In the genomic region with DNA sequence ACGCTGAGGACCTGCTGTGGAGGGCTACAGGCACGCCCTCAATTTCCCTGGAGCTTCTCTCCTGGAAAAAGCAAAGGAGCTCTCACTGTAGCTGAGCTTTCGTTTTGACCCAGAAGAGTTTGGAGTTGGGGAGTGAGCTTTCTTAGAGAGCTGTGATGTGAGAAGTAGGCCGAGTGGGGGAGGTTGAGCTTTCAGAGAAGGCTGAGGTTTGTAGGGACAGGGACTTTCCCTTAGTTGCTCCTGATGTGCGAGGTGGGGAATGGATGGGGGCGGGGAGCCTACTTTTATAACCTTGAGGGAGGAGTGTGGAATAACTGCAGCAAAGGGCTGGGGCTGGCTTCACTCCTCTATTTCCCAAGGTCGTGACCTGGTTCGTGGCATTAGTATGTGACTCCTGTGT, we compare ENCODE assay signal across 10 cellular contexts. TPM values are rescaled to one million over a fixed set of nuclear protein-coding genes. Genes with fewer than 3 reads are reported as not detected.
A peak's percentile ranks its signal among the peaks of the same experiment; 100 is the strongest.
DNase-seq lines count a peak whose midpoint lies in the region; ATAC-seq, FAIRE-seq and TF ChIP-seq lines count a peak whose summit lies in the region.
"Had no signal": no experiment of that assay in that cellular context is flagged by ENCODE, and none has a peak within 500 bp of the region (broad histone marks: within the 10 kb centered on the region; RNA-seq: fewer than 3 reads in every experiment).

No MANE protein-coding gene starts in this region.

- H3K27me3 ChIP-seq in right lobe of liver (no peaks in the 10 kb centered on the region), HepG2 (ENCODE audit: control insufficient read depth in 1 of 2, insufficient read depth in 2 of 2, low read length in 2 of 2) (peaks cover 3 to 51% of the 10 kb centered on the region in 2 experiments; a peak in 4 of 5 replicates), neural progenitor cell (no peaks in the 10 kb centered on the region)

- H3K4me3 ChIP-seq in right lobe of liver = no peak overlapping the region
- H3K4me3 ChIP-seq in HepG2 (replicated peaks in 1 of 3; ENCODE audit: insufficient read depth in 1 of 3, low read depth in 2 of 3, low read length in 3 of 3) = no peak overlapping the region
- H3K4me3 ChIP-seq in neural progenitor cell = no peak overlapping the region

- CTCF ChIA-PET in HepG2 (lab: Yijun Ruan, JAX; ENCODE audit: low intra/inter-chr PET ratio, low total read pairs) = no interaction called here

- in situ Hi-C loops in HepG2 (cut with HindIII; ENCODE audit: extremely low pct_ligation_motif_present, low pct_unique_long_range_greater_than_20kb) = no loop called here

- no TSS peak for BruUV-seq in HepG2 (replicated peaks; lab: Mats Ljungman, UMichigan)

- H3K9ac ChIP-seq in HepG2 (ENCODE audit: insufficient read depth, low read depth, low read length) = no peak overlapping the region
- no peak overlapping the region for H3K9ac ChIP-seq in neural progenitor cell

- ATAC-seq in right lobe of liver (peak in 3 of 4 donors; percentile 11 to 52 (median 36)), HepG2 (no peak), Right ventricle myocardium superior (ENCODE audit: poor library complexity) (peak; percentile 62), HG02885 (IDR thresholded peaks at IDR 0.05; ENCODE audit: poor library complexity, unreplicated experiment) (no peak), HG02884 (IDR thresholded peaks at IDR 0.05; ENCODE audit: unreplicated experiment) (no peak)

- H2AFZ ChIP-seq in HepG2 (ENCODE audit: low read length) = no peak overlapping the region
- H2AFZ ChIP-seq in neural progenitor cell (replicated peaks) = no peak overlapping the region

- H3K4me1 ChIP-seq in right lobe of liver (no peaks in the 10 kb centered on the region), HepG2 (ENCODE audit: insufficient read depth, low read length) (no peaks in the 10 kb centered on the region), neural progenitor cell (peaks cover 52% of the 10 kb centered on the region)

- H3K36me3 Mint-ChIP-seq in neural progenitor cell = peaks cover 49% of the 10 kb centered on the region

- no peak for DNase-seq in right lobe of liver
- DNase-seq in HepG2 (ENCODE audit: low spot score) = no peak
- DNase-seq in Right ventricle myocardium superior = no peak
- no peak for DNase-seq in neural progenitor cell (ENCODE audit: low spot score)
- no peak for DNase-seq in GDM1 (lab: John Stamatoyannopoulos, UW)
- no peak for DNase-seq in activated CD4-positive, CD25-positive, alpha-beta regulatory T cell (lab: John Stamatoyannopoulos, UW)
- DNase-seq: ACHN; activated naive CD4-positive, alpha-beta T cell treated with Interleukin-2 at 50 U/mL for 16 hours had no signal

- H3K27ac ChIP-seq in right lobe of liver = peak overlapping the region in 1 of 3 donors; percentile 22
- H3K27ac ChIP-seq in HepG2 (ENCODE audit: extremely low read length, insufficient read depth, low read length) = no peak overlapping the region
- H3K27ac ChIP-seq in neural progenitor cell = peak overlapping the region; percentile 31

- no peak for TF ChIP-seq RAD21 in HepG2 (CRISPR knock-in tag; IDR thresholded peaks at IDR 0.05)

- H3K9me3 Mint-ChIP-seq in neural progenitor cell = peaks cover 7% of the 10 kb centered on the region

- peak overlapping the region; percentile 94 for H3K27ac Mint-ChIP-seq in neural progenitor cell

- FAIRE-seq in HepG2 (lab: Jason Lieb, UNC) = no peak

- intact Hi-C loops in right lobe of liver (cut with DNase I) (no loop called here), HepG2 (cut with micrococcal nuclease; ENCODE audit: unreplicated experiment) (no loop called here), Right ventricle myocardium superior (cut with DNase I) (no loop called here)

- H3K9me3 ChIP-seq in right lobe of liver = no peaks in the 10 kb centered on the region
- H3K9me3 ChIP-seq in HepG2 (ENCODE audit: low read length) = no peaks in the 10 kb centered on the region
- H3K9me3 ChIP-seq in neural progenitor cell (ENCODE audit: low read depth) = no peaks in the 10 kb centered on the region

- H3K4me1 Mint-ChIP-seq in neural progenitor cell = peaks cover 59% of the 10 kb centered on the region

- H3K36me3 ChIP-seq in right lobe of liver (no peaks in the 10 kb centered on the region), HepG2 (replicated peaks in 1 of 2; ENCODE audit: control insufficient read depth in 1 of 2, insufficient read depth in 2 of 2, low read length in 2 of 2) (no peaks in the 10 kb centered on the region), neural progenitor cell (peaks cover 5% of the 10 kb centered on the region)

- WGBS in right lobe of liver (ENCODE audit: insufficient coverage, low coverage, low lambda C conversion rate, missing lambda C conversion rate) = 48% methylated on average over 7 of the region's 8 CpGs
- 4% methylated on average over 8 of the region's 8 CpGs for WGBS in HepG2 (ENCODE audit: low lambda C conversion rate)

- H3K4me2 ChIP-seq in HepG2 (ENCODE audit: low read depth, low read length) (no peak overlapping the region), neural progenitor cell (no peak overlapping the region)

- no peaks in the 10 kb centered on the region for H4K20me1 ChIP-seq in HepG2 (ENCODE audit: insufficient read depth, low read length)
- H4K20me1 ChIP-seq in neural progenitor cell (ENCODE audit: low read depth) = peaks cover 100% of the 10 kb centered on the region

- TF ChIP-seq EP300 in HepG2 (IDR thresholded peaks at IDR 0.05; ENCODE audit: low read depth in 2 of 2, low read length in 2 of 2) = no peak
- no peak for TF ChIP-seq EP300 in HepG2 (CRISPR knock-in tag; IDR thresholded peaks at IDR 0.05; ENCODE audit: borderline replicate concordance)

- POLR2A ChIA-PET in HepG2 (lab: Yijun Ruan, JAX) = no interaction called here

- H3K79me2 ChIP-seq in HepG2 (ENCODE audit: insufficient read depth, low read length) (no peaks in the 10 kb centered on the region), neural progenitor cell (ENCODE audit: low read depth) (peaks cover 100% of the 10 kb centered on the region)

- TF ChIP-seq CTCF in right lobe of liver (IDR thresholded peaks at IDR 0.05) (no peak), HepG2 (CRISPR knock-in tag; IDR thresholded peaks at IDR 0.05) (no peak), neural progenitor cell (IDR thresholded peaks at IDR 0.05) (no peak)

- peaks cover 10% of the 10 kb centered on the region for H3F3A ChIP-seq in neural progenitor cell (ENCODE audit: low read depth)

- H3K4me3 Mint-ChIP-seq in neural progenitor cell = no peak overlapping the region

- peaks cover 2% of the 10 kb centered on the region for H3K27me3 Mint-ChIP-seq in neural progenitor cell (ENCODE audit: insufficient read depth, low read depth)

- no peak for TF ChIP-seq POLR2A in right lobe of liver (IDR thresholded peaks at IDR 0.05)
- no peak for TF ChIP-seq POLR2A in HepG2 (IDR thresholded peaks at IDR 0.05; ENCODE audit: insufficient read depth in 1 of 2, low read depth in 2 of 2, low read length in 2 of 2)

TF ChIP-seq in HepG2, 621 proteins besides CTCF, POLR2A, EP300 and RAD21:
- TF ChIP-seq ZNF260 (CRISPR knock-in tag; IDR thresholded peaks at IDR 0.05; ENCODE audit: borderline replicate concordance, low read depth) = no peak
- no peak for TF ChIP-seq DPF2 (CRISPR knock-in tag; IDR thresholded peaks at IDR 0.05; ENCODE audit: borderline replicate concordance, low read depth)
- no peak for TF ChIP-seq CEBPB (IDR thresholded peaks at IDR 0.05; ENCODE audit: borderline replicate concordance, low read depth, low read length)
- TF ChIP-seq IRX3 (CRISPR knock-in tag; IDR thresholded peaks at IDR 0.05; ENCODE audit: borderline replicate concordance, low read depth) = no peak
- TF ChIP-seq ARID3A (IDR thresholded peaks at IDR 0.05; ENCODE audit: low read depth, low read length) = no peak

RNA-seq across cellular contexts. Expression of gene ZNF532, which starts 47.1 kb away (rescaled TPM):
- 1 to 10 TPM; 2.0 to 6.4 (median 3.2) TPM for total RNA-seq in right lobe of liver
- not detected in 2 replicates for total RNA-seq in HepG2 (2016; rRNA removed; fragmentation: Illumina TruSeq; extraction: Trizol)
- total RNA-seq in HepG2 (2016; cell fraction: cytosol; rRNA removed; fragmentation: Illumina TruSeq; extraction: Trizol; ENCODE audit: low read depth) = not detected in 2 replicates
- total RNA-seq in HepG2 (2016; cell fraction: insoluble cytoplasmic fraction; rRNA removed; fragmentation: Illumina TruSeq; extraction: Trizol) = not detected in 2 replicates
- total RNA-seq in HepG2 (2016; cell fraction: membrane; rRNA removed; fragmentation: Illumina TruSeq; extraction: Trizol) = not detected in 2 replicates
- not detected in 2 replicates for total RNA-seq in HepG2 (2016; cell fraction: nucleus; rRNA removed; fragmentation: Illumina TruSeq; extraction: Trizol)
- polyA plus RNA-seq in HepG2 (2011; rRNA removed) = not detected in 2 replicates
- polyA plus RNA-seq in HepG2 (2011; cell fraction: cytosol; rRNA removed) = 0.04 TPM in 1 of 2 replicates, not detected in the other
- not detected in 2 replicates for polyA plus RNA-seq in HepG2 (2011; cell fraction: nucleus; rRNA removed)
- polyA plus RNA-seq in HepG2 (2012) = not detected in 2 replicates
- not detected in 2 replicates for polyA plus RNA-seq in HepG2 (2016; cell fraction: cytosol; fragmentation: Illumina TruSeq; extraction: Trizol; ENCODE audit: low read depth)
- polyA plus RNA-seq in HepG2 (2016; cell fraction: insoluble cytoplasmic fraction; fragmentation: Illumina TruSeq; extraction: Trizol; ENCODE audit: low read depth) = not detected in 2 replicates
- polyA plus RNA-seq in HepG2 (2016; cell fraction: membrane; fragmentation: Illumina TruSeq; extraction: Trizol; ENCODE audit: low read depth) = not detected in 2 replicates
- not detected in 2 replicates for polyA plus RNA-seq in HepG2 (2016; cell fraction: nucleus; fragmentation: Illumina TruSeq; extraction: Trizol; ENCODE audit: insufficient read depth, low read depth)
- 62.5 TPM in 1 of 2 replicates, not detected in the other for polyA minus RNA-seq in HepG2 (2011; rRNA and poly(A)+ RNA removed; ENCODE audit: low replicate concordance)
- 1.1 TPM in 1 of 2 replicates, not detected in the other for polyA minus RNA-seq in HepG2 (2011; cell fraction: cytosol; rRNA and poly(A)+ RNA removed)
- not detected in 2 replicates for polyA minus RNA-seq in HepG2 (2011; cell fraction: nucleus; rRNA and poly(A)+ RNA removed)
- 53.3 TPM for total RNA-seq in Right ventricle myocardium superior
- 121 and 137 TPM in 2 replicates for total RNA-seq in neural progenitor cell (ENCODE audit: low replicate concordance)

Comparison
In these comparisons a context has a peak if more than half of its experiments do, and no peak if none do; other contexts are left out.
1. ATAC-seq: peak in right lobe of liver (3 of 4) and Right ventricle myocardium superior (single experiment); none in HepG2 (single experiment), HG02885 (single experiment) and HG02884 (single experiment).